8 cellular contexts compared by ENCODE assay signal in genomic region chr17:34979650-34980352, GRCh38. TPM values are rescaled to one million over a fixed set of nuclear protein-coding genes. Genes with fewer than 3 reads are reported as not detected.
DNase-seq lines count a peak whose midpoint lies in the region; ATAC-seq and TF ChIP-seq lines count a peak whose summit lies in the region.

No MANE protein-coding gene starts in this region.

- H3K27me3 Mint-ChIP-seq in endodermal cell (ENCODE audit: insufficient read depth), result no peaks in the 10 kb centered on the region

- no peaks in the 10 kb centered on the region for H3K9me2 ChIP-seq in OCI-LY7 (ENCODE audit: insufficient read depth, low read length)

- peaks cover 31% of the 10 kb centered on the region for H3K4me1 Mint-ChIP-seq in endodermal cell

- H3K9me3 Mint-ChIP-seq in endodermal cell, result no peaks in the 10 kb centered on the region

- ATAC-seq in HG03196 (IDR thresholded peaks at IDR 0.05; ENCODE audit: unreplicated experiment), result no peak

- peak overlapping the region; percentile 99 for H3K4me2 ChIP-seq in OCI-LY7 (ENCODE audit: low read length)

- peak overlapping the region; percentile 97 for H3K9ac ChIP-seq in endodermal cell (ENCODE audit: extremely low read depth, low read length, poor library complexity, severe bottlenecking)

- peaks cover 20% of the 10 kb centered on the region for H3K36me3 ChIP-seq in OCI-LY7 (ENCODE audit: insufficient read depth, low read length)
- peaks cover 19% of the 10 kb centered on the region for H3K36me3 ChIP-seq in endodermal cell (ENCODE audit: control insufficient read depth, insufficient read depth, low read length)
- H3K36me3 ChIP-seq in ovary, result no peaks in the 10 kb centered on the region

- H3K79me2 ChIP-seq in OCI-LY7 (ENCODE audit: insufficient read depth, low read depth, low read length), result peaks cover 25% of the 10 kb centered on the region; the same call in 1 of the 2 replicates

- intact Hi-C loops in OCI-LY7 (cut with micrococcal nuclease; ENCODE audit: unreplicated experiment), result loop anchor here (2.0 to 5.0 kb wide), 3 partner anchors 109 to 138 kb away; partner anchors contain the start of gene RAD51D
- intact Hi-C loops in ovary (cut with DNase I), result loop anchor here in 1 of 4 donors (10.0 kb wide), 1 partner anchor 105 kb away; no protein-coding TSS in a partner anchor

- POLR2A ChIA-PET in OCI-LY7 (lab: Charles Lee), result interaction anchor here (0.6 to 1.4 kb wide), 3 partner anchors 15 to 161 kb away, joined by 3 to 4 read pairs (median 3); no protein-coding TSS in a partner anchor

- H3K4me1 ChIP-seq in OCI-LY7 (ENCODE audit: insufficient read depth, low read length, poor library complexity, severe bottlenecking), result peaks cover 16% of the 10 kb centered on the region
- no peaks in the 10 kb centered on the region for H3K4me1 ChIP-seq in endodermal cell (ENCODE audit: control insufficient read depth, insufficient read depth, low read length)
- peaks cover 8% of the 10 kb centered on the region for H3K4me1 ChIP-seq in ovary (ENCODE audit: insufficient read depth)

- TF ChIP-seq EP300 in ovary (IDR thresholded peaks at IDR 0.05), result no peak

- H3K4me3 Mint-ChIP-seq in endodermal cell, result peak overlapping the region; percentile 79

- TF ChIP-seq POLR2A in ovary (IDR thresholded peaks at IDR 0.05), result no peak

- H3K4me3 ChIP-seq in GM12865 (ENCODE audit: low read depth, low read length) (peak overlapping the region; percentile 93), OCI-LY7 (ENCODE audit: low read depth, low read length, poor library complexity, severe bottlenecking) (peak overlapping the region; percentile 92), endodermal cell (ENCODE audit: low read length) (peak overlapping the region; percentile 90), ovary (peak overlapping the region; percentile 84)

- no peaks in the 10 kb centered on the region for H4K20me1 ChIP-seq in OCI-LY7 (ENCODE audit: insufficient read depth, low read length)

- no peaks in the 10 kb centered on the region for H3K27me3 ChIP-seq in endodermal cell (ENCODE audit: control insufficient read depth, insufficient read depth, low read length, poor library complexity, severe bottlenecking)
- no peaks in the 10 kb centered on the region for H3K27me3 ChIP-seq in ovary

- H3K9me3 ChIP-seq in OCI-LY7 (ENCODE audit: low read length) (no peaks in the 10 kb centered on the region), endodermal cell (ENCODE audit: control insufficient read depth, low read length) (no peaks in the 10 kb centered on the region), ovary (no peaks in the 10 kb centered on the region)

- H3K27ac ChIP-seq in OCI-LY7 (ENCODE audit: low read depth, low read length, poor library complexity, severe bottlenecking) (peak overlapping the region; percentile 82), endodermal cell (ENCODE audit: low read depth, low read length) (peak overlapping the region; percentile 5), ovary (peak overlapping the region; percentile 99 to 100)

- DNase-seq in GM12865 (ENCODE audit: low read depth), result no peak
- peak; percentile 19 for DNase-seq in OCI-LY7 (ENCODE audit: low spot score)
- no peak for DNase-seq in endodermal cell
- no peak for DNase-seq in ovary
- DNase-seq in SHP77 treated with DMSO at 0.1 percent for 48 hours (lab: John Stamatoyannopoulos, UW), result no peak
- DNase-seq in effector CD8-positive, alpha-beta T cell (lab: John Stamatoyannopoulos, UW), result no peak
- DNase-seq in stimulated activated CD4-positive, alpha-beta T cell treated with anti-CD3 and anti-CD28 coated beads, Interleukin-15, amount 100 ng/mL, for 24 hours, result no peak

- WGBS in endodermal cell (ENCODE audit: insufficient coverage in 1 of 2, insufficient read length in 1 of 2), 2 experiments, result 27 to 58% methylated on average over 7 to 15 of the region's 15 CpGs
- 16 to 18% (median 17%) methylated on average over 15 of the region's 15 CpGs for WGBS in ovary, 3 donors

- H3K27ac Mint-ChIP-seq in endodermal cell, result peak overlapping the region; percentile 94

- CTCF ChIA-PET in OCI-LY7 (lab: Charles Lee; ENCODE audit: unreplicated experiment), result no interaction called here

- TF ChIP-seq CTCF in GM12865 (IDR thresholded peaks at IDR 0.05; ENCODE audit: insufficient read depth, low read depth, low read length, missing control alignments) (no peak), OCI-LY7 (conservative IDR thresholded peaks at IDR 0.05; ENCODE audit: low read length) (no peak), endodermal cell (conservative IDR thresholded peaks at IDR 0.05) (no peak), ovary (IDR thresholded peaks at IDR 0.05) (no peak)

- TSS peak; percentile 98 for BruUV-seq in OCI-LY7 (replicated peaks; lab: Mats Ljungman, UMichigan)

- H2AFZ ChIP-seq in OCI-LY7 (ENCODE audit: low read length), result peak overlapping the region; percentile 90; the same call in 1 of the 2 replicates

- peaks cover 20% of the 10 kb centered on the region for H3K36me3 Mint-ChIP-seq in endodermal cell (ENCODE audit: low read depth)

RNA-seq across cellular contexts. Expression of gene LIG3, which starts 0.5 kb away (rescaled TPM):
- 65.6 and 92.2 TPM in 2 replicates for total RNA-seq in OCI-LY7 (2014; rRNA removed; shearing (Covaris generic))
- total RNA-seq in OCI-LY7 (2022), result 67.3 and 68.6 TPM in 2 replicates
- 100 to 1,000 TPM; 110 to 130 TPM for total RNA-seq in endodermal cell
- 73.1 TPM for polyA plus RNA-seq in endodermal cell (2013, experiment 1 of 2)
- polyA plus RNA-seq in endodermal cell (2013, experiment 2 of 2), result 55.9 TPM
- total RNA-seq in ovary, result 10 to 100 TPM; 21.0 to 63.2 (median 52.0) TPM
- polyA plus RNA-seq in ovary, result 10 to 100 TPM; 10.9 to 33.1 TPM

RNA-seq across cellular contexts. Expression of gene ZNF830, which starts 18.5 kb away (rescaled TPM):
- total RNA-seq in OCI-LY7 (2014; rRNA removed; shearing (Covaris generic)), result 25.0 and 41.9 TPM in 2 replicates
- total RNA-seq in OCI-LY7 (2022), result 23.0 and 25.5 TPM in 2 replicates
- 10 to 100 TPM; 18.5 to 23.3 TPM for total RNA-seq in endodermal cell
- polyA plus RNA-seq in endodermal cell (2013, experiment 1 of 2), result 12.4 TPM
- polyA plus RNA-seq in endodermal cell (2013, experiment 2 of 2), result 8.3 TPM
- total RNA-seq in ovary, result 10 to 100 TPM; 13.2 to 23.1 (median 19.0) TPM
- 10 to 100 TPM; 15.6 to 29.0 TPM for polyA plus RNA-seq in ovary

RNA-seq across cellular contexts. Expression of gene CCT6B, which starts 18.5 kb away (rescaled TPM):
- 0.10 and 1.9 TPM in 2 replicates for total RNA-seq in OCI-LY7 (2014; rRNA removed; shearing (Covaris generic))
- total RNA-seq in OCI-LY7 (2022), result 2.6 and 4.4 TPM in 2 replicates
- 1 to 10 TPM in 1 of 2 donors, under 1 TPM in 1; 0.88 to 2.8 TPM for total RNA-seq in endodermal cell
- 2.4 TPM for polyA plus RNA-seq in endodermal cell (2013, experiment 1 of 2)
- 1.9 TPM for polyA plus RNA-seq in endodermal cell (2013, experiment 2 of 2)
- 1 to 10 TPM; 2.6 to 5.8 (median 3.9) TPM for total RNA-seq in ovary
- 1 to 10 TPM; 1.7 TPM for polyA plus RNA-seq in ovary

Comparison
In these comparisons a context has a peak if more than half of its experiments do, and no peak if none do; other contexts are left out.
1. H3K27ac ChIP-seq: peak in every context shown above with its lines; median percentile 100 in ovary; 82 in OCI-LY7; 5 in endodermal cell.